7 cellular contexts compared by ENCODE assay signal in genomic region chr10:74199315-74199714, GRCh38.
"Had no signal": no experiment of that assay in that cellular context is flagged by ENCODE, and none has a peak within 500 bp of the region (broad histone marks: within the 10 kb centered on the region; RNA-seq: fewer than 3 reads in every experiment).

No MANE protein-coding gene starts in this region.

- H3K9ac ChIP-seq: KMS-11 had no signal

- ATAC-seq: HepG2 had no signal

- FAIRE-seq: HepG2, HTR-8/SVneo had no signal

- H3K27ac ChIP-seq: HL-60, KMS-11 had no signal

- H3K4me2 ChIP-seq: KMS-11 had no signal

- DNase-seq: IMR-90, KBM-7, KG1 had no signal
